ENCODE assay signal across 14 cellular contexts in genomic region chr7:47405286-47405904, GRCh38.
DNase-seq lines count a peak whose midpoint lies in the region; ATAC-seq, FAIRE-seq and TF ChIP-seq lines count a peak whose summit lies in the region.
"Had no signal": no experiment of that assay in that cellular context is flagged by ENCODE, and none has a peak within 500 bp of the region (broad histone marks: within the 10 kb centered on the region; RNA-seq: fewer than 3 reads in every experiment).

No MANE protein-coding gene starts in this region.

- H3K4me3 ChIP-seq in colonic mucosa (no peak overlapping the region), HepG2 (replicated peaks in 1 of 3; ENCODE audit: insufficient read depth in 1 of 3, low read depth in 2 of 3, low read length in 3 of 3) (no peak overlapping the region), sigmoid colon (peak overlapping the region in 1 of 4 donors; percentile 1)
- H3K4me3 ChIP-seq: dorsolateral prefrontal cortex, GM23338 had no signal

- no peak for TF ChIP-seq EP300 in HepG2 (IDR thresholded peaks at IDR 0.05; ENCODE audit: low read depth in 2 of 2, low read length in 2 of 2)
- no peak for TF ChIP-seq EP300 in HepG2 (CRISPR knock-in tag; IDR thresholded peaks at IDR 0.05; ENCODE audit: borderline replicate concordance)
- TF ChIP-seq EP300 in sigmoid colon (IDR thresholded peaks at IDR 0.05), result no peak

- CTCF ChIA-PET in HepG2 (lab: Yijun Ruan, JAX; ENCODE audit: low intra/inter-chr PET ratio, low total read pairs), result no interaction called here

- no peak for ATAC-seq in HepG2
- ATAC-seq: activated naive CD4-positive, alpha-beta T cell treated with anti-CD3 and anti-CD28 coated beads, Interleukin-2, amount 50 U/mL, for 72 hours; GM23338; PC-3 had no signal

- intact Hi-C loops in colonic mucosa (cut with DNase I), result no loop called here
- intact Hi-C loops in HepG2 (cut with micrococcal nuclease; ENCODE audit: unreplicated experiment), result no loop called here
- intact Hi-C loops in sigmoid colon (cut with DNase I), result loop anchor here (5.0 to 10.0 kb wide), 2 partner anchors 78 to 141 kb away; no protein-coding TSS in a partner anchor

- H3K9me3 ChIP-seq in colonic mucosa (no peaks in the 10 kb centered on the region), HepG2 (ENCODE audit: low read length) (no peaks in the 10 kb centered on the region), sigmoid colon (no peaks in the 10 kb centered on the region)

- no TSS peak for BruUV-seq in HepG2 (replicated peaks; lab: Mats Ljungman, UMichigan)

- TF ChIP-seq CTCF in colonic mucosa (IDR thresholded peaks at IDR 0.05) (no peak), HepG2 (CRISPR knock-in tag; IDR thresholded peaks at IDR 0.05) (no peak), sigmoid colon (IDR thresholded peaks at IDR 0.05) (no peak)

- H3K27ac ChIP-seq in colonic mucosa, result peak overlapping the region; percentile 57
- peak overlapping the region; percentile 18 for H3K27ac ChIP-seq in HepG2 (ENCODE audit: extremely low read length, insufficient read depth, low read length)
- peak overlapping the region; percentile 60 to 87 (median 80) for H3K27ac ChIP-seq in sigmoid colon

- 86% methylated on average over 7 of the region's 8 CpGs for WGBS in HepG2 (ENCODE audit: low lambda C conversion rate)
- 38 to 70% methylated on average over 8 of the region's 8 CpGs for WGBS in sigmoid colon, 2 donors

- no peaks in the 10 kb centered on the region for H3K4me1 ChIP-seq in colonic mucosa
- H3K4me1 ChIP-seq in HepG2 (ENCODE audit: insufficient read depth, low read length), result peaks cover 37% of the 10 kb centered on the region
- peaks cover 0 to 65% (median 55%) of the 10 kb centered on the region in 4 donors for H3K4me1 ChIP-seq in sigmoid colon

- no peak overlapping the region for H3K4me2 ChIP-seq in HepG2 (ENCODE audit: low read depth, low read length)
- H3K4me2 ChIP-seq: GM23338 had no signal

- TF ChIP-seq RAD21 in HepG2 (CRISPR knock-in tag; IDR thresholded peaks at IDR 0.05), result no peak

- H3K27me3 ChIP-seq in colonic mucosa (no peaks in the 10 kb centered on the region), HepG2 (ENCODE audit: control insufficient read depth in 1 of 2, insufficient read depth in 2 of 2, low read length in 2 of 2) (no peaks in the 10 kb centered on the region), sigmoid colon (no peaks in the 10 kb centered on the region)

- no peak overlapping the region for H2AFZ ChIP-seq in HepG2 (ENCODE audit: low read length)
- H2AFZ ChIP-seq: GM23338 had no signal

- H4K20me1 ChIP-seq in HepG2 (ENCODE audit: insufficient read depth, low read length), result peaks cover 38% of the 10 kb centered on the region

- DNase-seq in HPDE6-E6E7 (ENCODE audit: extremely low spot score) (peak; percentile 16), colonic mucosa (no peak), HepG2 (ENCODE audit: low spot score) (no peak), sigmoid colon (no peak), Ammon's horn (ENCODE audit: low spot score) (no peak), HUDEP-2 (lab: John Stamatoyannopoulos, UW; ENCODE audit: unreplicated experiment in 76 of 76) (no peak), inferior parietal cortex (ENCODE audit: extremely low spot score) (no peak)
- no peak for DNase-seq in activated naive CD4-positive, alpha-beta T cell treated with anti-CD3 and anti-CD28 coated beads, Interleukin-2, amount 50 U/mL, for 16 hours
- DNase-seq: ACHN, MM.1S, PC-3 had no signal

- H3K36me3 ChIP-seq in colonic mucosa (no peaks in the 10 kb centered on the region), HepG2 (replicated peaks in 1 of 2; ENCODE audit: control insufficient read depth in 1 of 2, insufficient read depth in 2 of 2, low read length in 2 of 2) (peaks cover 44 to 82% of the 10 kb centered on the region in 2 experiments), sigmoid colon (peaks cover 0 to 6% (median 0%) of the 10 kb centered on the region in 4 donors)

- POLR2A ChIA-PET in HepG2 (lab: Yijun Ruan, JAX), result no interaction called here

- H3K79me2 ChIP-seq in HepG2 (ENCODE audit: insufficient read depth, low read length), result no peaks in the 10 kb centered on the region

- FAIRE-seq in HepG2 (lab: Jason Lieb, UNC), result no peak

- in situ Hi-C loops in HepG2 (cut with HindIII; ENCODE audit: extremely low pct_ligation_motif_present, low pct_unique_long_range_greater_than_20kb), result no loop called here

- no peak for TF ChIP-seq POLR2A in HepG2 (IDR thresholded peaks at IDR 0.05; ENCODE audit: insufficient read depth in 1 of 2, low read depth in 2 of 2, low read length in 2 of 2)
- no peak for TF ChIP-seq POLR2A in sigmoid colon (IDR thresholded peaks at IDR 0.05)

- H3K9ac ChIP-seq in colonic mucosa (ENCODE audit: low read depth in 2 of 2, low read length in 2 of 2), result peak overlapping the region; percentile 33 to 79
- no peak overlapping the region for H3K9ac ChIP-seq in HepG2 (ENCODE audit: insufficient read depth, low read depth, low read length)

TF ChIP-seq in HepG2, 621 proteins besides CTCF, POLR2A, EP300 and RAD21:
- TF ChIP-seq NFIC (IDR thresholded peaks at IDR 0.05; ENCODE audit: low read length) (0 out of 2 replicates have a peak, but pooled peaks have one; percentile 11), RFX5 (IDR thresholded peaks at IDR 0.05; ENCODE audit: low read depth, low read length) (no peak), HOXA7 (CRISPR knock-in tag; IDR thresholded peaks at IDR 0.05) (no peak), RBM22 (optimal IDR thresholded peaks at IDR 0.05; ENCODE audit: low read length) (peak; percentile 46), MED8 (CRISPR knock-in tag; IDR thresholded peaks at IDR 0.05; ENCODE audit: insufficient replicate concordance) (no peak), LCORL (IDR thresholded peaks at IDR 0.05) (no peak), LCORL (CRISPR knock-in tag; IDR thresholded peaks at IDR 0.05) (no peak), ZNF605 (CRISPR knock-in tag; IDR thresholded peaks at IDR 0.05) (no peak), ZSCAN20 (CRISPR knock-in tag; IDR thresholded peaks at IDR 0.05; ENCODE audit: borderline replicate concordance) (no peak), SRSF4 (IDR thresholded peaks at IDR 0.05; ENCODE audit: low read depth, low read length, poor library complexity, severe bottlenecking) (no peak), RARG (CRISPR knock-in tag; IDR thresholded peaks at IDR 0.05; ENCODE audit: low read depth) (no peak)
TF ChIP-seq in HepG2: peak in this region for 2.

Comparison
In these comparisons a context has a peak if more than half of its experiments do, and no peak if none do; other contexts are left out.
1. H3K27ac ChIP-seq: peak in every context shown above with its lines; median percentile 80 in sigmoid colon; 57 in colonic mucosa; 18 in HepG2.